In the genomic region with DNA sequence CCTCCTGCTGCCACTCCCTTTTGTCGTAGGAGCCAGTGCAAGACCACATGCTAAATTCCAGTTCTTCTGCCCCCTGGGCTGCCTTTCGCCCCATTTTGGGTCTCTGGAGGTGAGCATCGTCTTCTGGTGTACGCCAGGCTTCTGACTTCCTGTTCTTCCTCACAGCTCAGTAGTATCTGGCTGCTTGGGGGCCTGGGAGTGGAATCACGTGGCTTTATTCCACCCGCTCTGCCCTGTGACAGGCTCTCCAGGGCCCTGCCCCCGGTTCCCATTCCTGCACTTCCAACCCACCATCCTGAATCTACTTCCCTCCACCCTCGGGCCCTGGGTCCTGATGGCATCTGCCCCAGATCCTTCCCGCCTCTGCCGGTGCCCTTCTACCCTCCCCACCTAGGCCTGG, we compare ENCODE assay signal across 22 cellular contexts. TPM values are rescaled to one million over a fixed set of nuclear protein-coding genes. Genes with fewer than 3 reads are reported as not detected.
DNase-seq lines count a peak whose midpoint lies in the region; ATAC-seq and TF ChIP-seq lines count a peak whose summit lies in the region.
"Had no signal": no experiment of that assay in that cellular context is flagged by ENCODE, and none has a peak within 500 bp of the region (broad histone marks: within the 10 kb centered on the region; RNA-seq: fewer than 3 reads in every experiment).

No MANE protein-coding gene starts in this region.

- peak overlapping the region; percentile 83 for H3K4me2 ChIP-seq in BLaER1
- no peak overlapping the region for H3K4me2 ChIP-seq in neuronal stem cell (ENCODE audit: insufficient read depth, low read length, poor library complexity, severe bottlenecking)

- no peak overlapping the region for H3K4me3 ChIP-seq in BLaER1
- no peak overlapping the region for H3K4me3 ChIP-seq in gastroesophageal sphincter
- no peak overlapping the region for H3K4me3 ChIP-seq in neuronal stem cell (ENCODE audit: low read length in 2 of 2)
- H3K4me3 ChIP-seq in testis = no peak overlapping the region
- H3K4me3 ChIP-seq: SJCRH30 had no signal

- peak overlapping the region; percentile 29 for H2AK5ac ChIP-seq in neuronal stem cell (ENCODE audit: low read depth, low read length)

- H3K27me3 ChIP-seq in BLaER1 (no peaks in the 10 kb centered on the region), gastroesophageal sphincter (no peaks in the 10 kb centered on the region), neuronal stem cell (ENCODE audit: control insufficient read depth in 3 of 3, insufficient read depth in 3 of 3, low read depth in 1 of 3, low read length in 3 of 3) (no peaks in the 10 kb centered on the region), testis (no peaks in the 10 kb centered on the region)
- H3K27me3 ChIP-seq: SJCRH30 had no signal

- H3K9ac ChIP-seq in BLaER1 = no peak overlapping the region
- H3K9ac ChIP-seq in neuronal stem cell (ENCODE audit: low read depth, low read length, poor library complexity) = no peak overlapping the region

- H3K23ac ChIP-seq in neuronal stem cell (ENCODE audit: low read depth, low read length, poor library complexity) = peak overlapping the region; percentile 48

- TF ChIP-seq POLR2A in gastroesophageal sphincter (IDR thresholded peaks at IDR 0.05) = no peak
- TF ChIP-seq POLR2A in testis (IDR thresholded peaks at IDR 0.05) = no peak

- H3K36me3 ChIP-seq in BLaER1 (no peaks in the 10 kb centered on the region), gastroesophageal sphincter (no peaks in the 10 kb centered on the region), neuronal stem cell (replicated peaks in 1 of 2; ENCODE audit: control insufficient read depth in 2 of 2, insufficient read depth in 2 of 2, low read length in 2 of 2) (no peaks in the 10 kb centered on the region), testis (ENCODE audit: low read depth, missing control alignments) (no peaks in the 10 kb centered on the region)

- no peak overlapping the region for H3K4ac ChIP-seq in neuronal stem cell (ENCODE audit: low read length)

- 87 to 100% methylated on average over 4 to 8 of the region's 10 CpGs for WGBS in gastroesophageal sphincter (ENCODE audit: low coverage in 1 of 2), 2 donors
- WGBS in neuronal stem cell (ENCODE audit: extremely low coverage in 2 of 2, insufficient read length in 2 of 2, insufficient replicate concordance in 1 of 2), 2 donors = no CpG with 5 or more reads among the region's 10 CpGs
- WGBS in testis, 2 donors = 82 to 92% methylated on average over 10 of the region's 10 CpGs

- TF ChIP-seq CTCF in gastroesophageal sphincter (IDR thresholded peaks at IDR 0.05) (no peak), testis (IDR thresholded peaks at IDR 0.05) (no peak)

- H2BK15ac ChIP-seq in neuronal stem cell (ENCODE audit: low read length) = no peak overlapping the region

- no peak overlapping the region for H2BK5ac ChIP-seq in neuronal stem cell (ENCODE audit: low read length)

- H4K8ac ChIP-seq in neuronal stem cell (ENCODE audit: low read depth, low read length) = no peak overlapping the region

- no peak overlapping the region for H3K18ac ChIP-seq in neuronal stem cell (ENCODE audit: low read length)

- no peaks in the 10 kb centered on the region for H4K20me1 ChIP-seq in BLaER1

- no peak for TF ChIP-seq EP300 in gastroesophageal sphincter (IDR thresholded peaks at IDR 0.05)

- H2BK120ac ChIP-seq in neuronal stem cell (ENCODE audit: low read depth, low read length) = no peak overlapping the region

- ATAC-seq in gastroesophageal sphincter = no peak
- no peak for ATAC-seq in HG02571 (IDR thresholded peaks at IDR 0.05; ENCODE audit: unreplicated experiment)
- ATAC-seq: CD8-positive, alpha-beta T cell; PC-3; Right ventricle myocardium inferior; SK-N-SH treated with all-trans-retinoic acid at 6 μM for 48 hours had no signal

- no peaks in the 10 kb centered on the region for H3K79me1 ChIP-seq in neuronal stem cell (ENCODE audit: low read depth, low read length)

- no peak overlapping the region for H4K91ac ChIP-seq in neuronal stem cell (ENCODE audit: low read depth, low read length, poor library complexity)

- no peak overlapping the region for H2AFZ ChIP-seq in neuronal stem cell (ENCODE audit: low read length)

- H3K14ac ChIP-seq in neuronal stem cell (ENCODE audit: low read length) = no peak overlapping the region

- peaks cover 55% of the 10 kb centered on the region for H3K4me1 ChIP-seq in BLaER1
- peaks cover 0 to 81% (median 29%) of the 10 kb centered on the region in 3 donors for H3K4me1 ChIP-seq in gastroesophageal sphincter
- peaks cover 8 to 12% of the 10 kb centered on the region in 2 donors for H3K4me1 ChIP-seq in neuronal stem cell (ENCODE audit: control insufficient read depth in 2 of 2, insufficient read depth in 1 of 2, low read depth in 1 of 2, low read length in 2 of 2)
- H3K4me1 ChIP-seq in testis = peaks cover 8% of the 10 kb centered on the region
- H3K4me1 ChIP-seq: Caco-2 had no signal

- DNase-seq in caudate nucleus (lab: John Stamatoyannopoulos, UW) (peak in 16 of 61 donors; percentile 21 to 45 (median 29)), neuronal stem cell (ENCODE audit: low spot score) (no peak), OCI-M2 (lab: John Stamatoyannopoulos, UW; ENCODE audit: unreplicated experiment) (no peak), DMS53 (lab: John Stamatoyannopoulos, UW) (no peak), testis (no peak)
- DNase-seq: Caco-2; CD8-positive, alpha-beta T cell; DMS79 treated with DMSO at 0.1 percent for 48 hours; GF-D8; KBM-7; MV-4-11; NCI-H1105; NCI-H1436 treated with DMSO at 0.1 percent for 48 hours; NCI-H187 treated with DMSO at 0.1 percent for 48 hours; NCI-H774; PC-3; SJCRH30 had no signal

- no peaks in the 10 kb centered on the region for H3K9me3 ChIP-seq in BLaER1
- H3K9me3 ChIP-seq in gastroesophageal sphincter = no peaks in the 10 kb centered on the region
- peaks cover 0 to 2% of the 10 kb centered on the region in 2 donors for H3K9me3 ChIP-seq in neuronal stem cell (replicated peaks in 1 of 2; ENCODE audit: control insufficient read depth in 2 of 2, insufficient read depth in 1 of 2, low read depth in 1 of 2, low read length in 2 of 2)
- no peaks in the 10 kb centered on the region for H3K9me3 ChIP-seq in testis
- H3K9me3 ChIP-seq: Caco-2, SJCRH30 had no signal

- H3K27ac ChIP-seq in BLaER1 (peak overlapping the region; percentile 55), caudate nucleus (ENCODE audit: low read depth, low read length) (peak overlapping the region; percentile 95), gastroesophageal sphincter (peak overlapping the region in 3 of 4 donors; percentile 34 to 70 (median 53)), neuronal stem cell (replicated peaks; ENCODE audit: low read length) (no peak overlapping the region), testis (no peak overlapping the region)
- H3K27ac ChIP-seq: SJCRH30 had no signal

- no peak overlapping the region for H2BK12ac ChIP-seq in neuronal stem cell (ENCODE audit: low read length)

- intact Hi-C loops in testis (cut with DNase I; ENCODE audit: low total_unique reads) = no loop called here

RNA-seq across cellular contexts. Expression of gene NFASC, which starts 3.6 kb away (rescaled TPM):
- 100 to 1,000 TPM in 1 of 4 donors, 10 to 100 TPM in 3; 39.0 to 121 (median 54.5) TPM for total RNA-seq in gastroesophageal sphincter
- 1.2 TPM for polyA plus RNA-seq in neuronal stem cell (2013, experiment 1 of 2)
- polyA plus RNA-seq in neuronal stem cell (2013, experiment 2 of 2) = 1.2 TPM
- 10 to 100 TPM in 1 of 2 donors, 1 to 10 TPM in 1; 9.9 to 13.9 TPM for total RNA-seq in testis
- polyA plus RNA-seq in testis (ENCODE audit: insufficient read depth, low read depth, low replicate concordance) = 10.2 TPM
- total RNA-seq: CD8-positive, alpha-beta T cell had no signal

Comparison
In these comparisons a context has a peak if more than half of its experiments do, and no peak if none do; other contexts are left out.
1. H3K27ac ChIP-seq: peak in BLaER1 (single experiment), caudate nucleus (single experiment) and gastroesophageal sphincter (3 of 4); none in neuronal stem cell (single experiment) and testis (0 of 2).